ENCODE assay signal across 8 cellular contexts in genomic region chr9:77944556-77945261, GRCh38.
DNase-seq lines count a peak whose midpoint lies in the region; ATAC-seq and TF ChIP-seq lines count a peak whose summit lies in the region.

No MANE protein-coding gene starts in this region.

- H3K36me3 ChIP-seq in adipocyte (ENCODE audit: control insufficient read depth, insufficient read depth, low read length, severe bottlenecking) (no peaks in the 10 kb centered on the region), thoracic aorta (no peaks in the 10 kb centered on the region)

- peak overlapping the region; percentile 72 for H3K27ac Mint-ChIP-seq in activated CD4-positive, alpha-beta T cell treated with anti-CD3 and anti-CD28 coated beads, Interleukin-2, amount 10 ng/mL, durations not matched to agents 7 days and 5 days

- H3K4me1 ChIP-seq in adipocyte (ENCODE audit: control insufficient read depth, insufficient read depth, low read length): peaks cover 49% of the 10 kb centered on the region
- H3K4me1 ChIP-seq in thoracic aorta (ENCODE audit: control insufficient read depth in 1 of 2, low read depth in 2 of 2): peaks cover 52 to 73% of the 10 kb centered on the region in 2 donors

- CTCF ChIA-PET in activated CD4-positive, alpha-beta T cell treated with anti-CD3 and anti-CD28 coated beads, Interleukin-2, amount 10 ng/mL, durations not matched to agents 7 days and 5 days (lab: Charles Lee): no interaction called here

- H3K4me1 Mint-ChIP-seq in activated CD4-positive, alpha-beta T cell treated with anti-CD3 and anti-CD28 coated beads, Interleukin-2, amount 10 ng/mL, durations not matched to agents 7 days and 5 days: peaks cover 40% of the 10 kb centered on the region

- H3K4me3 Mint-ChIP-seq in activated CD4-positive, alpha-beta T cell treated with anti-CD3 and anti-CD28 coated beads, Interleukin-2, amount 10 ng/mL, durations not matched to agents 7 days and 5 days: peak overlapping the region; percentile 35

- no peaks in the 10 kb centered on the region for H3K27me3 ChIP-seq in adipocyte (replicated peaks; ENCODE audit: control insufficient read depth, insufficient read depth, low read length)
- no peaks in the 10 kb centered on the region for H3K27me3 ChIP-seq in thoracic aorta (replicated peaks; ENCODE audit: insufficient read depth)

- no peak for DNase-seq in activated CD4-positive, alpha-beta T cell treated with anti-CD3 and anti-CD28 coated beads, Interleukin-2, amount 10 ng/mL, durations not matched to agents 7 days and 5 days
- no peak for DNase-seq in activated CD4-positive, alpha-beta T cell treated with anti-CD3 and anti-CD28 coated beads, Interleukin-2, amount 50 U/mL, for 4 hours
- no peak for DNase-seq in adipocyte (ENCODE audit: low read depth)
- DNase-seq in islet precursor cell: peak; percentile 62
- no peak for DNase-seq in thoracic aorta (ENCODE audit: low spot score)
- DNase-seq in 8988T: no peak
- DNase-seq in GM13976 (ENCODE audit: low spot score): no peak

- peaks cover 7% of the 10 kb centered on the region for H3K36me3 Mint-ChIP-seq in activated CD4-positive, alpha-beta T cell treated with anti-CD3 and anti-CD28 coated beads, Interleukin-2, amount 10 ng/mL, durations not matched to agents 7 days and 5 days (ENCODE audit: low read depth)

- ATAC-seq in thoracic aorta (ENCODE audit: insufficient number of reproducible peaks, low FRiP score, low read depth) (no peak), HG02759 (IDR thresholded peaks at IDR 0.05; ENCODE audit: unreplicated experiment) (no peak)

- no peak overlapping the region for H3K9ac ChIP-seq in adipocyte (ENCODE audit: low read length)

- peak overlapping the region; percentile 56 to 72 for H3K27ac ChIP-seq in thoracic aorta

- TF ChIP-seq CTCF in thoracic aorta (IDR thresholded peaks at IDR 0.05) (no peak), GM13976 (IDR thresholded peaks at IDR 0.05; ENCODE audit: borderline replicate concordance, control extremely low read depth, extremely low read depth, insufficient read depth, missing control alignments) (no peak)

- POLR2A ChIA-PET in activated CD4-positive, alpha-beta T cell treated with anti-CD3 and anti-CD28 coated beads, Interleukin-2, amount 10 ng/mL, durations not matched to agents 7 days and 5 days (lab: Charles Lee): interaction anchor here (1.0 kb wide), 1 partner anchor 11 kb away, joined by 3 read pairs; no protein-coding TSS in a partner anchor

- H3K27me3 Mint-ChIP-seq in activated CD4-positive, alpha-beta T cell treated with anti-CD3 and anti-CD28 coated beads, Interleukin-2, amount 10 ng/mL, durations not matched to agents 7 days and 5 days: no peaks in the 10 kb centered on the region

- H3K4me3 ChIP-seq in adipocyte (ENCODE audit: low read length) (peak overlapping the region; percentile 10), thoracic aorta (peak overlapping the region; percentile 59)

- in situ Hi-C loops in GM13976 (cut with MboI; ENCODE audit: low sequenced_read_pairs, unreplicated experiment): no loop called here

- H3K9me3 ChIP-seq in adipocyte (ENCODE audit: control insufficient read depth, low read length): no peaks in the 10 kb centered on the region
- no peaks in the 10 kb centered on the region for H3K9me3 ChIP-seq in thoracic aorta

- no peaks in the 10 kb centered on the region for H3K9me3 Mint-ChIP-seq in activated CD4-positive, alpha-beta T cell treated with anti-CD3 and anti-CD28 coated beads, Interleukin-2, amount 10 ng/mL, durations not matched to agents 7 days and 5 days
